ENCODE assay signal across 13 cellular contexts in genomic region chr4:173924561-173924960, GRCh38.
A peak's percentile ranks its signal among the peaks of the same experiment; 100 is the strongest.
DNase-seq lines count a peak whose midpoint lies in the region; ATAC-seq and TF ChIP-seq lines count a peak whose summit lies in the region.
"Had no signal": no experiment of that assay in that cellular context is flagged by ENCODE, and none has a peak within 500 bp of the region (broad histone marks: within the 10 kb centered on the region; RNA-seq: fewer than 3 reads in every experiment).

No MANE protein-coding gene starts in this region.

- H3K9ac ChIP-seq in BLaER1 treated with 17β-estradiol and CSF1 and Interleukin-3, amounts not matched to agents 10 nM and 100 nM: no peak overlapping the region

- H3K9me3 ChIP-seq in BLaER1 treated with 17β-estradiol and CSF1 and Interleukin-3, amounts not matched to agents 10 nM and 100 nM (replicated peaks in 1 of 11): no peaks in the 10 kb centered on the region
- H3K9me3 ChIP-seq: A549 had no signal

- ATAC-seq in HG03139 (IDR thresholded peaks at IDR 0.05; ENCODE audit: unreplicated experiment) (peak; percentile 88), GM19035 (IDR thresholded peaks at IDR 0.05; ENCODE audit: unreplicated experiment) (no peak), GM21717 (IDR thresholded peaks at IDR 0.05; ENCODE audit: unreplicated experiment) (no peak)
- ATAC-seq: A549 had no signal

- H3K36me3 ChIP-seq in BLaER1 treated with 17β-estradiol and CSF1 and Interleukin-3, amounts not matched to agents 10 nM and 100 nM: no peaks in the 10 kb centered on the region

- no peaks in the 10 kb centered on the region for H3K27me3 ChIP-seq in BLaER1 treated with 17β-estradiol and CSF1 and Interleukin-3, amounts not matched to agents 10 nM and 100 nM
- H3K27me3 ChIP-seq: hepatocyte had no signal

- in situ Hi-C loops in GM13977 (cut with MboI; ENCODE audit: low pct_unique_long_range_greater_than_20kb, low sequenced_read_pairs, unreplicated experiment): no loop called here

- H4K20me1 ChIP-seq in BLaER1 treated with 17β-estradiol and CSF1 and Interleukin-3, amounts not matched to agents 10 nM and 100 nM: no peaks in the 10 kb centered on the region

- no peak overlapping the region for H3K4me3 ChIP-seq in BLaER1 treated with 17β-estradiol and CSF1 and Interleukin-3, amounts not matched to agents 10 nM and 100 nM
- H3K4me3 ChIP-seq: A549, hepatocyte had no signal

- H3K27ac ChIP-seq in BLaER1 treated with 17β-estradiol and CSF1 and Interleukin-3, amounts not matched to agents 10 nM and 100 nM: no peak overlapping the region
- H3K27ac ChIP-seq: A549, hepatocyte had no signal

- peaks cover 9 to 22% (median 17%) of the 10 kb centered on the region in 10 experiments for H3K4me1 ChIP-seq in BLaER1 treated with 17β-estradiol and CSF1 and Interleukin-3, amounts not matched to agents 10 nM and 100 nM
- H3K4me1 ChIP-seq: A549 had no signal

- TF ChIP-seq CTCF in GM20000 (IDR thresholded peaks at IDR 0.05; ENCODE audit: extremely low read depth, missing control alignments) (no peak), GM13977 (IDR thresholded peaks at IDR 0.05; ENCODE audit: extremely low read depth, insufficient read depth, missing control alignments) (no peak)

- DNase-seq in GM20000 (ENCODE audit: low spot score) (peak; percentile 2), amniotic epithelial cell (ENCODE audit: low read depth) (peak; percentile 77), NCI-H1092 treated with DMSO at 0.1 percent for 48 hours (lab: John Stamatoyannopoulos, UW) (no peak), GM13977 (ENCODE audit: low spot score) (no peak)
- DNase-seq: activated CD4-positive, alpha-beta memory T cell treated with anti-CD3 and anti-CD28 coated beads, Interleukin-2, amount 10 ng/mL, durations not matched to agents 7 days and 5 days; activated naive CD8-positive, alpha-beta T cell treated with anti-CD3 and anti-CD28 coated beads, Interleukin-2, amount 10 ng/mL, durations not matched to agents 7 days and 5 days; NCI-H446 treated with DMSO at 0.1 percent for 48 hours had no signal

- peak overlapping the region; percentile 29 to 68 (median 47); a peak in 21 of 22 replicates for H3K4me2 ChIP-seq in BLaER1 treated with 17β-estradiol and CSF1 and Interleukin-3, amounts not matched to agents 10 nM and 100 nM
- H3K4me2 ChIP-seq: A549, hepatocyte had no signal

Comparison
In these comparisons a context has a peak if more than half of its experiments do, and no peak if none do; other contexts are left out.
1. DNase-seq: peak in GM20000 (single experiment) and amniotic epithelial cell (single experiment); none in NCI-H1092 treated with DMSO at 0.1 percent for 48 hours (single experiment) and GM13977 (single experiment).